ENCODE assay signal across 9 cellular contexts in the genomic region with DNA sequence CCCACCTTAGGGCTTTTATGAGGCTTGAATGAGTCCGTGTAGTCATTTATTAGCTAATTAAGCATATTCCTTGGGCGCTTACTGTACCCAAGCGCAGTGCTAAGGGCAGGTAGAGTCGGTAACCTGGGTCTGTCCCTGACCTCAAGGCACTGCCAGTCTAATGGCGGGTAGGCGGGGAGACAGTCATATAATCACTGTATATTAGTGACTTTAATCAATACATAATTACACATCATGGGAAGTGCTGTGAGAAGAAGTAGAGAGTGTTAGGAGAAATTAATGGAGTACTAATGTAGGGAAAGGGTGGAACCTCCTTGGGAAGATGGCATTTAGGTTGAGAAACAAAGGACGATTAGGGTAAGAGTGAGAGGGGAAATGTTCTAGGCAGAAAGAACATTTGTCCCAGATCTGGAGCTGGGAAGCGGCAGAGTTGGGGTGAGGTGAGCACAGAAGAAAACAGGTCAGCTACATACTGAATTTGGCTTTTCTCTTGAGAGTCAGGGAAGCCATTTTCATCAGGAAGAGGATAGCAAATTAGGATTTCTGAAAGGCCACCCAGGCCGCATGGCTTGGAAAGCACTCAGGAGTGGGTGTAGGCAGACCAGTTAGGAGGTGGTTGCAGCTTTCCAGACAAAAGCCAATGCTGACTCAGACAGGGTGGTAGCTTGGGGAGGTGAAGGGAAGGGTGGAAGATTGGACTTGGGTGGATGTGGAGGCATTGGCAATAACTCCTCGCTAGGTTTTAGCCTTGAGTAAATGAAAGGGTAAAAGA. TPM values are rescaled to one million over a fixed set of nuclear protein-coding genes. Genes with fewer than 3 reads are reported as not detected.
DNase-seq lines count a peak whose midpoint lies in the region; ATAC-seq, FAIRE-seq and TF ChIP-seq lines count a peak whose summit lies in the region.
"Had no signal": no experiment of that assay in that cellular context is flagged by ENCODE, and none has a peak within 500 bp of the region (broad histone marks: within the 10 kb centered on the region; RNA-seq: fewer than 3 reads in every experiment).

No MANE protein-coding gene starts in this region.

- H3K4me3 ChIP-seq in AG09309 (ENCODE audit: control insufficient read depth, low read depth, low read length) (peak overlapping the region; percentile 98), breast epithelium (peak overlapping the region; percentile 77 to 96 (median 87)), mucosa of stomach (ENCODE audit: low read length) (peak overlapping the region; percentile 39)

- H3K27me3 ChIP-seq in breast epithelium, result no peaks in the 10 kb centered on the region
- H3K27me3 ChIP-seq in mucosa of stomach (ENCODE audit: control insufficient read depth, insufficient read depth, low read length), result no peaks in the 10 kb centered on the region

- FAIRE-seq in HTR-8/SVneo (lab: Jason Lieb, UNC), result peak; percentile 36

- no peak for ATAC-seq in GM18511 (IDR thresholded peaks at IDR 0.05; ENCODE audit: unreplicated experiment)

- TF ChIP-seq CTCF in AG09309 (IDR thresholded peaks at IDR 0.05; ENCODE audit: control insufficient read depth, insufficient read depth, low read depth, low read length, missing control alignments) (no peak), breast epithelium (IDR thresholded peaks at IDR 0.05) (no peak)

- peak overlapping the region; percentile 98 for H3K27ac ChIP-seq in breast epithelium

- no peak for TF ChIP-seq POLR2A in breast epithelium (IDR thresholded peaks at IDR 0.05)

- peak overlapping the region; percentile 97 for H3K9ac ChIP-seq in mucosa of stomach (ENCODE audit: low read length)

- intact Hi-C loops in breast epithelium (cut with DNase I; ENCODE audit: low total_unique reads), result no loop called here

- peaks cover 9 to 12% of the 10 kb centered on the region in 2 donors for H3K4me1 ChIP-seq in breast epithelium
- H3K4me1 ChIP-seq in mucosa of stomach (ENCODE audit: control insufficient read depth, insufficient read depth, low read length), result peaks cover 38% of the 10 kb centered on the region

- H3K36me3 ChIP-seq in breast epithelium, result no peaks in the 10 kb centered on the region
- H3K36me3 ChIP-seq in mucosa of stomach (ENCODE audit: control insufficient read depth, insufficient read depth, low read length), result no peaks in the 10 kb centered on the region

- DNase-seq in AG09309 (ENCODE audit: low read depth) (no peak), HTR-8/SVneo (ENCODE audit: insufficient read length, low spot score) (no peak), breast epithelium (ENCODE audit: low spot score in 2 of 2) (no peak), G401 (ENCODE audit: low spot score) (no peak), NCI-H1436 treated with DMSO at 0.1 percent for 48 hours (lab: John Stamatoyannopoulos, UW) (no peak), DMS114 treated with DMSO at 0.1 percent for 48 hours (lab: John Stamatoyannopoulos, UW; ENCODE audit: unreplicated experiment) (no peak)

- in situ Hi-C loops in G401 (cut with HindIII; ENCODE audit: low sequenced_read_pairs), result no loop called here

- H3K9me3 ChIP-seq in breast epithelium, result no peaks in the 10 kb centered on the region
- H3K9me3 ChIP-seq in mucosa of stomach (ENCODE audit: control insufficient read depth, low read length), result no peaks in the 10 kb centered on the region

RNA-seq across cellular contexts. Expression of gene BLCAP, which starts 1.0 kb away (rescaled TPM):
- total RNA-seq in breast epithelium, result 10 to 100 TPM; 62.9 to 81.8 (median 63.2) TPM
- total RNA-seq in G401 (2014; rRNA removed; shearing (Covaris generic)), result 19.3 and 24.9 TPM in 2 replicates

RNA-seq across cellular contexts. Expression of gene NNAT, which starts 7.6 kb away (rescaled TPM):
- total RNA-seq in breast epithelium, result 10 to 100 TPM in 1 of 3 donors, 1 to 10 TPM in 2; 3.9 to 82.1 (median 9.7) TPM
- not detected in 2 replicates for total RNA-seq in G401 (2014; rRNA removed; shearing (Covaris generic))
- total RNA-seq: pulmonary artery endothelial cell had no signal

Comparison
In these comparisons a context has a peak if more than half of its experiments do, and no peak if none do; other contexts are left out.
1. H3K4me3 ChIP-seq: peak in every context shown above with its lines; median percentile 98 in AG09309; 87 in breast epithelium; 39 in mucosa of stomach.